18 cellular contexts compared by ENCODE assay signal in genomic region chr5:9350301-9350797, GRCh38.
DNase-seq lines count a peak whose midpoint lies in the region; ATAC-seq and TF ChIP-seq lines count a peak whose summit lies in the region.
"Had no signal": no experiment of that assay in that cellular context is flagged by ENCODE, and none has a peak within 500 bp of the region (broad histone marks: within the 10 kb centered on the region; RNA-seq: fewer than 3 reads in every experiment).

No MANE protein-coding gene starts in this region.

- CTCF ChIA-PET in PC-3 (lab: Charles Lee): no interaction called here

- no peak overlapping the region for H3K9ac ChIP-seq in PC-3 (ENCODE audit: low read length)
- H3K9ac ChIP-seq: BLaER1 had no signal

- H3F3A ChIP-seq in PC-3 (ENCODE audit: low read length, unreplicated experiment): peaks cover 9% of the 10 kb centered on the region

- no peak for TF ChIP-seq POLR2A in right lobe of liver (IDR thresholded peaks at IDR 0.05)

- no peak overlapping the region for H3K4me3 ChIP-seq in PC-3 (ENCODE audit: low read length)
- H3K4me3 ChIP-seq in fibroblast of the aortic adventitia (ENCODE audit: low read depth, low read length): no peak overlapping the region
- no peak overlapping the region for H3K4me3 ChIP-seq in right lobe of liver
- H3K4me3 ChIP-seq: BLaER1 had no signal

- no peak for ATAC-seq in PC-3
- no peak for ATAC-seq in right lobe of liver
- ATAC-seq: activated T-cell treated with anti-CD3 and anti-CD28 coated beads, Interleukin-2, amount 50 U/mL, for 4 hours; HCT116 had no signal

- intact Hi-C loops in PC-3 (cut with micrococcal nuclease) (no loop called here), posterior vena cava (cut with DNase I) (no loop called here), right lobe of liver (cut with DNase I) (loop anchor here in 1 of 2 donors (10.0 kb wide), 1 partner anchor 144 kb away; no protein-coding TSS in a partner anchor)

- POLR2A ChIA-PET in PC-3 (lab: Charles Lee; ENCODE audit: unreplicated experiment): no interaction called here

- H4K20me1 ChIP-seq in PC-3 (ENCODE audit: low read length): no peaks in the 10 kb centered on the region
- H4K20me1 ChIP-seq: BLaER1 had no signal

- TF ChIP-seq CTCF in PC-3 (conservative IDR thresholded peaks at IDR 0.05; ENCODE audit: low read depth, low read length) (no peak), fibroblast of the aortic adventitia (IDR thresholded peaks at IDR 0.05; ENCODE audit: insufficient read depth, low read length) (no peak), right lobe of liver (IDR thresholded peaks at IDR 0.05) (no peak)

- H3K36me3 ChIP-seq in PC-3 (ENCODE audit: low read depth, low read length) (no peaks in the 10 kb centered on the region), right lobe of liver (peaks cover 0 to 4% (median 0%) of the 10 kb centered on the region in 4 donors)
- H3K36me3 ChIP-seq: BLaER1 had no signal

- no TSS peak for BruUV-seq in PC-3 (replicated peaks; lab: Mats Ljungman, UMichigan)

- H3K4me2 ChIP-seq in PC-3 (ENCODE audit: low read length): no peak overlapping the region
- H3K4me2 ChIP-seq: BLaER1 had no signal

- no peaks in the 10 kb centered on the region; the same call in 1 of the 2 replicates for H3K9me2 ChIP-seq in PC-3 (replicated peaks; ENCODE audit: low read length)

- no peak overlapping the region for H2AFZ ChIP-seq in PC-3 (ENCODE audit: low read length)

- H3K27ac ChIP-seq in PC-3 (ENCODE audit: low read length): no peak overlapping the region
- no peak overlapping the region for H3K27ac ChIP-seq in right lobe of liver
- H3K27ac ChIP-seq: BLaER1 had no signal

- WGBS in right lobe of liver (ENCODE audit: insufficient coverage, low coverage, low lambda C conversion rate, missing lambda C conversion rate): 65% methylated on average over 4 of the region's 4 CpGs

- peaks cover 33% of the 10 kb centered on the region for H3K4me1 ChIP-seq in PC-3 (ENCODE audit: insufficient read depth, low read length)
- H3K4me1 ChIP-seq in right lobe of liver: peaks cover 0 to 19% (median 0%) of the 10 kb centered on the region in 4 donors
- H3K4me1 ChIP-seq: BLaER1 had no signal

- no peaks in the 10 kb centered on the region for H3K79me2 ChIP-seq in PC-3 (ENCODE audit: low read length)

- H3K27me3 ChIP-seq in PC-3 (ENCODE audit: low read length) (no peaks in the 10 kb centered on the region), right lobe of liver (no peaks in the 10 kb centered on the region)
- H3K27me3 ChIP-seq: BLaER1 had no signal

- H3K9me3 ChIP-seq in PC-3 (ENCODE audit: low read length): no peaks in the 10 kb centered on the region
- H3K9me3 ChIP-seq in right lobe of liver: no peaks in the 10 kb centered on the region
- H3K9me3 ChIP-seq: BLaER1 had no signal

- DNase-seq in EL (peak; percentile 83), PC-3 (peak; percentile 52), fibroblast of the aortic adventitia (ENCODE audit: low read depth) (peak; percentile 96), posterior vena cava (ENCODE audit: low spot score) (peak; percentile 86), right lobe of liver (no peak), NCI-H1105 treated with DMSO at 0.1 percent for 48 hours (lab: John Stamatoyannopoulos, UW) (no peak), medulla oblongata (ENCODE audit: extremely low spot score) (no peak), cerebellar nuclear complex (lab: John Stamatoyannopoulos, UW) (no peak)
- DNase-seq: activated CD4-positive, alpha-beta memory T cell treated with anti-CD3 and anti-CD28 coated beads for 36 hours; activated T-cell treated with anti-CD3 and anti-CD28 coated beads, Interleukin-2, amount 50 U/mL, for 4 hours; DMS 273 treated with DMSO at 0.1 percent for 48 hours; glutamatergic neuron; NCI-H187 treated with DMSO at 0.1 percent for 48 hours; NCI-H524; stimulated activated CD4-positive, alpha-beta T cell treated with anti-CD3 and anti-CD28 coated beads, Interleukin-4, amount 100 ng/mL, for 24 hours; stimulated activated CD8-positive, alpha-beta memory T cell treated with anti-CD3 and anti-CD28 coated beads, Interleukin-4, amount 100 ng/mL, for 48 hours had no signal

Comparison
In these comparisons a context has a peak if more than half of its experiments do, and no peak if none do; other contexts are left out.
1. DNase-seq: peak in EL (single experiment), PC-3 (single experiment), fibroblast of the aortic adventitia (single experiment) and posterior vena cava (single experiment); none in right lobe of liver (0 of 3), NCI-H1105 treated with DMSO at 0.1 percent for 48 hours (single experiment), medulla oblongata (single experiment) and cerebellar nuclear complex (0 of 2).